Comparison of ENCODE assay signal across 12 cellular contexts in genomic region chr15:70487380-70487725, GRCh38.
DNase-seq lines count a peak whose midpoint lies in the region; ATAC-seq and TF ChIP-seq lines count a peak whose summit lies in the region.
"Had no signal": no experiment of that assay in that cellular context is flagged by ENCODE, and none has a peak within 500 bp of the region (broad histone marks: within the 10 kb centered on the region; RNA-seq: fewer than 3 reads in every experiment).

No MANE protein-coding gene starts in this region.

- H3K36me3 ChIP-seq in upper lobe of right lung = no peaks in the 10 kb centered on the region
- H3K36me3 ChIP-seq: gastroesophageal sphincter, stomach had no signal

- H3K4me3 ChIP-seq in upper lobe of right lung = no peak overlapping the region
- H3K4me3 ChIP-seq: gastroesophageal sphincter, stomach had no signal

- H3K4me1 ChIP-seq in upper lobe of right lung = peaks cover 23% of the 10 kb centered on the region

- DNase-seq in activated naive CD4-positive, alpha-beta T cell treated with anti-CD3 and anti-CD28 coated beads, Interleukin-2, amount 50 U/mL, for 72 hours (ENCODE audit: low spot score in 2 of 2) = no peak
- DNase-seq in activated naive CD4-positive, alpha-beta T cell treated with anti-CD3 and anti-CD28 coated beads for 36 hours = no peak
- DNase-seq in MV-4-11 (lab: John Stamatoyannopoulos, UW) (peak; percentile 82), upper lobe of right lung (no peak), NCI-H1092 (lab: John Stamatoyannopoulos, UW) (no peak)

- no peak for ATAC-seq in activated naive CD4-positive, alpha-beta T cell treated with anti-CD3 and anti-CD28 coated beads, Interleukin-2, amount 50 U/mL, for 72 hours
- peak; percentile 22 for ATAC-seq in upper lobe of right lung
- no peak for ATAC-seq in SK-N-SH treated with all-trans-retinoic acid at 6 μM for 48 hours
- no peak for ATAC-seq in GM18520 (IDR thresholded peaks at IDR 0.05; ENCODE audit: unreplicated experiment)

- no peak overlapping the region for H3K27ac ChIP-seq in upper lobe of right lung
- H3K27ac ChIP-seq: gastroesophageal sphincter had no signal

- H3K4me1 Mint-ChIP-seq in activated naive CD4-positive, alpha-beta T cell treated with anti-CD3 and anti-CD28 coated beads for 36 hours (ENCODE audit: low read depth) = peaks cover 35% of the 10 kb centered on the region
- H3K4me1 Mint-ChIP-seq in dendritic cell treated with granulocyte-macrophage colony-stimulating factor and Interleukin-4, amounts not matched to agents 40 ng/mL and 50 ng/mL, for 4 days (ENCODE audit: low read depth) = peaks cover 96% of the 10 kb centered on the region

- H3K4me3 Mint-ChIP-seq in activated naive CD4-positive, alpha-beta T cell treated with anti-CD3 and anti-CD28 coated beads for 36 hours = no peak overlapping the region
- H3K4me3 Mint-ChIP-seq in dendritic cell treated with granulocyte-macrophage colony-stimulating factor and Interleukin-4, amounts not matched to agents 40 ng/mL and 50 ng/mL, for 4 days = no peak overlapping the region
- H3K4me3 Mint-ChIP-seq: activated naive CD4-positive, alpha-beta T cell treated with anti-CD3 and anti-CD28 coated beads, Interleukin-2, amount 50 U/mL, for 24 hours had no signal

- no peak for TF ChIP-seq CTCF in upper lobe of right lung (IDR thresholded peaks at IDR 0.05)

- H3K27me3 Mint-ChIP-seq in activated naive CD4-positive, alpha-beta T cell treated with anti-CD3 and anti-CD28 coated beads for 36 hours (ENCODE audit: low read depth) = peaks cover 8% of the 10 kb centered on the region
- peaks cover 41% of the 10 kb centered on the region for H3K27me3 Mint-ChIP-seq in dendritic cell treated with granulocyte-macrophage colony-stimulating factor and Interleukin-4, amounts not matched to agents 40 ng/mL and 50 ng/mL, for 4 days
- H3K27me3 Mint-ChIP-seq: activated naive CD4-positive, alpha-beta T cell treated with anti-CD3 and anti-CD28 coated beads, Interleukin-2, amount 50 U/mL, for 24 hours had no signal

- no peaks in the 10 kb centered on the region for H3K9me3 ChIP-seq in upper lobe of right lung
- H3K9me3 ChIP-seq: gastroesophageal sphincter, stomach had no signal

- peak overlapping the region; percentile 69 to 76 for H3K27ac Mint-ChIP-seq in activated naive CD4-positive, alpha-beta T cell treated with anti-CD3 and anti-CD28 coated beads, Interleukin-2, amount 50 U/mL, for 72 hours
- H3K27ac Mint-ChIP-seq in activated naive CD4-positive, alpha-beta T cell treated with anti-CD3 and anti-CD28 coated beads for 36 hours = no peak overlapping the region
- peak overlapping the region; percentile 76 for H3K27ac Mint-ChIP-seq in dendritic cell treated with granulocyte-macrophage colony-stimulating factor and Interleukin-4, amounts not matched to agents 40 ng/mL and 50 ng/mL, for 4 days

- no peaks in the 10 kb centered on the region for H3K27me3 ChIP-seq in upper lobe of right lung
- H3K27me3 ChIP-seq: gastroesophageal sphincter, stomach had no signal

- peaks cover 5 to 15% of the 10 kb centered on the region in 2 donors for H3K36me3 Mint-ChIP-seq in activated naive CD4-positive, alpha-beta T cell treated with anti-CD3 and anti-CD28 coated beads, Interleukin-2, amount 50 U/mL, for 72 hours
- H3K36me3 Mint-ChIP-seq in activated naive CD4-positive, alpha-beta T cell treated with anti-CD3 and anti-CD28 coated beads for 36 hours (ENCODE audit: low read depth) = no peaks in the 10 kb centered on the region
- H3K36me3 Mint-ChIP-seq in dendritic cell treated with granulocyte-macrophage colony-stimulating factor and Interleukin-4, amounts not matched to agents 40 ng/mL and 50 ng/mL, for 4 days (ENCODE audit: low read depth) = no peaks in the 10 kb centered on the region
- H3K36me3 Mint-ChIP-seq: IgD-negative memory B cell had no signal

- H3K9me3 Mint-ChIP-seq in activated naive CD4-positive, alpha-beta T cell treated with anti-CD3 and anti-CD28 coated beads, Interleukin-2, amount 50 U/mL, for 72 hours = peaks cover 0 to 4% of the 10 kb centered on the region in 2 donors
- H3K9me3 Mint-ChIP-seq in activated naive CD4-positive, alpha-beta T cell treated with anti-CD3 and anti-CD28 coated beads for 36 hours = no peaks in the 10 kb centered on the region
- no peaks in the 10 kb centered on the region for H3K9me3 Mint-ChIP-seq in dendritic cell treated with granulocyte-macrophage colony-stimulating factor and Interleukin-4, amounts not matched to agents 40 ng/mL and 50 ng/mL, for 4 days
- H3K9me3 Mint-ChIP-seq: activated naive CD4-positive, alpha-beta T cell treated with anti-CD3 and anti-CD28 coated beads, Interleukin-2, amount 50 U/mL, for 24 hours; IgD-negative memory B cell had no signal

- CTCF ChIA-PET in activated naive CD4-positive, alpha-beta T cell treated with anti-CD3 and anti-CD28 coated beads for 36 hours (lab: Charles Lee) = interaction anchor here (0.6 to 7.4 kb wide), 21 partner anchors 9 to 1013 kb away, joined by 3 to 120 read pairs (median 3); no protein-coding TSS in a partner anchor

- intact Hi-C loops in activated naive CD4-positive, alpha-beta T cell treated with anti-CD3 and anti-CD28 coated beads for 36 hours (cut with micrococcal nuclease) = loop anchor here (10.0 kb wide), 1 partner anchor 123 kb away; no protein-coding TSS in a partner anchor
- intact Hi-C loops in dendritic cell treated with granulocyte-macrophage colony-stimulating factor and Interleukin-4, amounts not matched to agents 40 ng/mL and 50 ng/mL, for 4 days (cut with micrococcal nuclease) = loop anchor here (5.0 kb wide), 1 partner anchor 910 kb away; no protein-coding TSS in a partner anchor
- intact Hi-C loops in upper lobe of right lung (cut with DNase I) = no loop called here

TF ChIP-seq in SK-N-SH treated with all-trans-retinoic acid at 6 μM for 48 hours, 23 proteins besides CTCF, POLR2A, EP300 and RAD21:
- TF ChIP-seq, protein P1, sequence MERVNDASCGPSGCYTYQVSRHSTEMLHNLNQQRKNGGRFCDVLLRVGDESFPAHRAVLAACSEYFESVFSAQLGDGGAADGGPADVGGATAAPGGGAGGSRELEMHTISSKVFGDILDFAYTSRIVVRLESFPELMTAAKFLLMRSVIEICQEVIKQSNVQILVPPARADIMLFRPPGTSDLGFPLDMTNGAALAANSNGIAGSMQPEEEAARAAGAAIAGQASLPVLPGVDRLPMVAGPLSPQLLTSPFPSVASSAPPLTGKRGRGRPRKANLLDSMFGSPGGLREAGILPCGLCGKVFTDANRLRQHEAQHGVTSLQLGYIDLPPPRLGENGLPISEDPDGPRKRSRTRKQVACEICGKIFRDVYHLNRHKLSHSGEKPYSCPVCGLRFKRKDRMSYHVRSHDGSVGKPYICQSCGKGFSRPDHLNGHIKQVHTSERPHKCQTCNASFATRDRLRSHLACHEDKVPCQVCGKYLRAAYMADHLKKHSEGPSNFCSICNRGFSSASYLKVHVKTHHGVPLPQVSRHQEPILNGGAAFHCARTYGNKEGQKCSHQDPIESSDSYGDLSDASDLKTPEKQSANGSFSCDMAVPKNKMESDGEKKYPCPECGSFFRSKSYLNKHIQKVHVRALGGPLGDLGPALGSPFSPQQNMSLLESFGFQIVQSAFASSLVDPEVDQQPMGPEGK (CRISPR knock-in tag; IDR thresholded peaks at IDR 0.05; ENCODE audit: borderline replicate concordance) = no peak
- TF ChIP-seq RARB (CRISPR knock-in tag; IDR thresholded peaks at IDR 0.05) = no peak
- no peak for TF ChIP-seq ZFP30 (CRISPR knock-in tag; IDR thresholded peaks at IDR 0.05)
- no peak for TF ChIP-seq ESRRG (CRISPR knock-in tag; IDR thresholded peaks at IDR 0.05)
- no peak for TF ChIP-seq ZNF70 (CRISPR knock-in tag; IDR thresholded peaks at IDR 0.05)
- TF ChIP-seq CREB5 (CRISPR knock-in tag; IDR thresholded peaks at IDR 0.05; ENCODE audit: low read depth) = no peak
- TF ChIP-seq, protein P2, sequence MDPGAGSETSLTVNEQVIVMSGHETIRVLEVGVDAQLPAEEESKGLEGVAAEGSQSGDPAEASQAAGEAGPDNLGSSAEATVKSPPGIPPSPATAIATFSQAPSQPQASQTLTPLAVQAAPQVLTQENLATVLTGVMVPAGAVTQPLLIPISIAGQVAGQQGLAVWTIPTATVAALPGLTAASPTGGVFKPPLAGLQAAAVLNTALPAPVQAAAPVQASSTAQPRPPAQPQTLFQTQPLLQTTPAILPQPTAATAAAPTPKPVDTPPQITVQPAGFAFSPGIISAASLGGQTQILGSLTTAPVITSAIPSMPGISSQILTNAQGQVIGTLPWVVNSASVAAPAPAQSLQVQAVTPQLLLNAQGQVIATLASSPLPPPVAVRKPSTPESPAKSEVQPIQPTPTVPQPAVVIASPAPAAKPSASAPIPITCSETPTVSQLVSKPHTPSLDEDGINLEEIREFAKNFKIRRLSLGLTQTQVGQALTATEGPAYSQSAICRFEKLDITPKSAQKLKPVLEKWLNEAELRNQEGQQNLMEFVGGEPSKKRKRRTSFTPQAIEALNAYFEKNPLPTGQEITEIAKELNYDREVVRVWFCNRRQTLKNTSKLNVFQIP (CRISPR knock-in tag; IDR thresholded peaks at IDR 0.05; ENCODE audit: borderline replicate concordance, low read depth) = no peak
- TF ChIP-seq SNAI2 (CRISPR knock-in tag; IDR thresholded peaks at IDR 0.05) = no peak
- no peak for TF ChIP-seq BACH2 (CRISPR knock-in tag; IDR thresholded peaks at IDR 0.05; ENCODE audit: borderline replicate concordance)
- TF ChIP-seq GLIS3 (CRISPR knock-in tag; IDR thresholded peaks at IDR 0.05) = no peak
- TF ChIP-seq ARNTL (CRISPR knock-in tag; IDR thresholded peaks at IDR 0.05; ENCODE audit: borderline replicate concordance, low read depth) = no peak
- TF ChIP-seq PPARA (CRISPR knock-in tag; IDR thresholded peaks at IDR 0.05; ENCODE audit: borderline replicate concordance) = no peak
